ENCODE assay signal across 10 cellular contexts in the genomic region with DNA sequence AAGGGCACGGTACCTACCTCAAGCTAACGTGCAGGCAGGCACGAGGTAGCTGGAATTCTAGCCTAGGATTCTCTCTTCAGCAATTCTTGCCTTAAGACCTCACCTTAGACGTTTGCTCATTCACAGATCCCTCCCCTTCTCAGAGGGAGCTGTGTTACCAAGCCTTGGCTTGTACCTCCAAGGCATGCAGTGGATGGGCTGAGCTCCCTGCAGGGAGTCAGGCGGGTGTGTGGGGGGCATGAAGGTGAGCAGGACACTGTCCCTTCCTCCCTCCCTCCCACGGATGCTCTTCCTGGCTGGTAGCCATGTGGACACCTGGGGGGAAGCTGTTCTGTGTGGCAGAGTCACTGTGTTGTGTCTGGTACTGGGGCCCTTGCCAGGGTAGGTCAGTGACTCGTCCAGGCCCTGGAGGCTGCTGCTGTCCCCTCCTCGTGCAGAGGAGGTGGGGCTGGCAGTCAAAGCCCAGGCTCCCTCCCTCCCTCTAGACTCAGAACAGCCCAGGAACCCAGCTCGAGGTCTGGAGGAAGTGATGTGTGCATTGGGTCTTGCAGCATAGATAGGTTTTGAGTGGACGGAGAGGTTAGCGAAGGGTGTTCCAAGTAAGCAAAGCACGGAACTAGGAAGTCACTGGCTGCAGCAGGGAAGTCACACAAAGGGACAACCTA.
DNase-seq lines count a peak whose midpoint lies in the region; ATAC-seq, FAIRE-seq and TF ChIP-seq lines count a peak whose summit lies in the region.
"Had no signal": no experiment of that assay in that cellular context is flagged by ENCODE, and none has a peak within 500 bp of the region (broad histone marks: within the 10 kb centered on the region; RNA-seq: fewer than 3 reads in every experiment).

No MANE protein-coding gene starts in this region.

- H3K27me3 ChIP-seq in HUES48 (ENCODE audit: control insufficient read depth, insufficient read depth, low read length) (no peaks in the 10 kb centered on the region), astrocyte (ENCODE audit: insufficient read depth, low read length) (no peaks in the 10 kb centered on the region), HepG2 (ENCODE audit: control insufficient read depth in 1 of 2, insufficient read depth in 2 of 2, low read length in 2 of 2) (no peaks in the 10 kb centered on the region)

- TF ChIP-seq CTCF in astrocyte (IDR thresholded peaks at IDR 0.05; ENCODE audit: insufficient read depth, low read depth, low read length) (no peak), HepG2 (CRISPR knock-in tag; IDR thresholded peaks at IDR 0.05) (no peak)

- H3K4me1 Mint-ChIP-seq in astrocyte (ENCODE audit: low read depth, unreplicated experiment): peaks cover 14% of the 10 kb centered on the region

- H3K4me2 ChIP-seq in astrocyte (ENCODE audit: low read length) (peak overlapping the region; percentile 45), HepG2 (ENCODE audit: low read depth, low read length) (no peak overlapping the region)

- ATAC-seq in HepG2: peak; percentile 62
- ATAC-seq in GM19467 (IDR thresholded peaks at IDR 0.05; ENCODE audit: unreplicated experiment): no peak

- H3K36me3 ChIP-seq in HUES48 (ENCODE audit: control insufficient read depth, insufficient read depth, low read length) (no peaks in the 10 kb centered on the region), astrocyte (ENCODE audit: insufficient read depth, low read length) (no peaks in the 10 kb centered on the region), HepG2 (replicated peaks in 1 of 2; ENCODE audit: control insufficient read depth in 1 of 2, insufficient read depth in 2 of 2, low read length in 2 of 2) (peaks cover 0 to 8% of the 10 kb centered on the region in 2 experiments; a peak in 1 of 5 replicates)

- no peak overlapping the region for H3K9ac ChIP-seq in HUES48 (ENCODE audit: low read depth, low read length)
- peak overlapping the region; percentile 8 for H3K9ac ChIP-seq in astrocyte (ENCODE audit: low read length)
- no peak overlapping the region for H3K9ac ChIP-seq in HepG2 (ENCODE audit: insufficient read depth, low read depth, low read length)

- TF ChIP-seq EP300 in HepG2 (IDR thresholded peaks at IDR 0.05; ENCODE audit: low read depth in 2 of 2, low read length in 2 of 2) (no peak), HepG2 (CRISPR knock-in tag; IDR thresholded peaks at IDR 0.05; ENCODE audit: borderline replicate concordance) (no peak)

- DNase-seq in A172 (ENCODE audit: low spot score) (peak; percentile 74), astrocyte (ENCODE audit: low read depth) (no peak), HepG2 (ENCODE audit: low spot score) (no peak), OCI-M1 (lab: John Stamatoyannopoulos, UW) (no peak), DMS153 treated with DMSO at 0.1 percent for 48 hours (lab: John Stamatoyannopoulos, UW; ENCODE audit: unreplicated experiment) (no peak), inferior parietal cortex (ENCODE audit: extremely low spot score) (no peak)

- H3K27ac ChIP-seq in HUES48 (ENCODE audit: low read depth, low read length) (peak overlapping the region; percentile 79), astrocyte (ENCODE audit: low read depth, low read length) (peak overlapping the region; percentile 51), HepG2 (ENCODE audit: extremely low read length, insufficient read depth, low read length) (no peak overlapping the region)

- POLR2A ChIA-PET in HepG2 (lab: Yijun Ruan, JAX): no interaction called here

- CTCF ChIA-PET in HepG2 (lab: Yijun Ruan, JAX; ENCODE audit: low intra/inter-chr PET ratio, low total read pairs): no interaction called here

- H3K4me1 ChIP-seq in HUES48 (ENCODE audit: control insufficient read depth, insufficient read depth, low read length) (peaks cover 17% of the 10 kb centered on the region), astrocyte (ENCODE audit: insufficient read depth, low read length) (peaks cover 11% of the 10 kb centered on the region), HepG2 (ENCODE audit: insufficient read depth, low read length) (peaks cover 10% of the 10 kb centered on the region; the same call in 1 of the 2 replicates)

- no peaks in the 10 kb centered on the region for H3K9me3 Mint-ChIP-seq in astrocyte (ENCODE audit: unreplicated experiment)
- H3K9me3 Mint-ChIP-seq: immature natural killer cell had no signal

- BruUV-seq in HepG2 (replicated peaks; lab: Mats Ljungman, UMichigan): no TSS peak

- 85% methylated on average over 9 of the region's 12 CpGs for WGBS in HepG2 (ENCODE audit: low lambda C conversion rate)

- H4K20me1 ChIP-seq in astrocyte (ENCODE audit: insufficient read depth, low read length): peaks cover 37% of the 10 kb centered on the region
- no peaks in the 10 kb centered on the region for H4K20me1 ChIP-seq in HepG2 (ENCODE audit: insufficient read depth, low read length)

- H3K4me3 ChIP-seq in HUES48 (ENCODE audit: low read depth, low read length): no peak overlapping the region
- H3K4me3 ChIP-seq in astrocyte (ENCODE audit: insufficient read depth, low read depth, low read length): no peak overlapping the region
- no peak overlapping the region for H3K4me3 ChIP-seq in HepG2 (replicated peaks in 1 of 3; ENCODE audit: insufficient read depth in 1 of 3, low read depth in 2 of 3, low read length in 3 of 3)

- FAIRE-seq in astrocyte (lab: Jason Lieb, UNC) (no peak), HepG2 (lab: Jason Lieb, UNC) (no peak)

- in situ Hi-C loops in HepG2 (cut with HindIII; ENCODE audit: extremely low pct_ligation_motif_present, low pct_unique_long_range_greater_than_20kb): no loop called here

- peak overlapping the region; percentile 20 for H3K27ac Mint-ChIP-seq in astrocyte (ENCODE audit: unreplicated experiment)
- H3K27ac Mint-ChIP-seq: activated naive CD8-positive, alpha-beta T cell had no signal

- peaks cover 3% of the 10 kb centered on the region for H3K36me3 Mint-ChIP-seq in astrocyte (ENCODE audit: low read depth, unreplicated experiment)

- no peak for TF ChIP-seq POLR2A in HepG2 (IDR thresholded peaks at IDR 0.05; ENCODE audit: insufficient read depth in 1 of 2, low read depth in 2 of 2, low read length in 2 of 2)

- H3K9me3 ChIP-seq in HUES48 (ENCODE audit: control insufficient read depth, insufficient read depth, low read length) (no peaks in the 10 kb centered on the region), astrocyte (ENCODE audit: insufficient read depth, low read depth, low read length) (no peaks in the 10 kb centered on the region), HepG2 (ENCODE audit: low read length) (no peaks in the 10 kb centered on the region)

- H3K79me2 ChIP-seq in astrocyte (ENCODE audit: insufficient read depth, low read length) (peaks cover 3% of the 10 kb centered on the region), HepG2 (ENCODE audit: insufficient read depth, low read length) (no peaks in the 10 kb centered on the region)

- intact Hi-C loops in HepG2 (cut with micrococcal nuclease; ENCODE audit: unreplicated experiment): no loop called here

- H2AFZ ChIP-seq in astrocyte (ENCODE audit: low read depth, low read length) (no peak overlapping the region), HepG2 (ENCODE audit: low read length) (no peak overlapping the region)

- no peaks in the 10 kb centered on the region for H3K27me3 Mint-ChIP-seq in astrocyte (ENCODE audit: low read depth, unreplicated experiment)
- H3K27me3 Mint-ChIP-seq: activated naive CD8-positive, alpha-beta T cell had no signal

- no peak for TF ChIP-seq RAD21 in HepG2 (CRISPR knock-in tag; IDR thresholded peaks at IDR 0.05)

- H3K4me3 Mint-ChIP-seq in astrocyte (ENCODE audit: unreplicated experiment): no peak overlapping the region
- H3K4me3 Mint-ChIP-seq: activated naive CD8-positive, alpha-beta T cell had no signal

TF ChIP-seq in HepG2, 621 proteins besides CTCF, POLR2A, EP300 and RAD21:
- TF ChIP-seq ZNF616 (CRISPR knock-in tag; IDR thresholded peaks at IDR 0.05; ENCODE audit: low read depth) (no peak), FOSL2 (CRISPR knock-in tag; IDR thresholded peaks at IDR 0.05) (peak; percentile 16; the same call in 1 of the 2 replicates), ZBTB7A (CRISPR knock-in tag; IDR thresholded peaks at IDR 0.05) (no peak), U2AF2 (IDR thresholded peaks at IDR 0.05; ENCODE audit: low read depth, low read length) (no peak), REPIN1 (CRISPR knock-in tag; IDR thresholded peaks at IDR 0.05; ENCODE audit: borderline replicate concordance, low read depth) (no peak), ZFP37 (CRISPR knock-in tag; IDR thresholded peaks at IDR 0.05; ENCODE audit: borderline replicate concordance) (no peak)
TF ChIP-seq in HepG2: peak in this region for 1.
